In genomic region chr7:30745251-30745650, GRCh38 we compare ENCODE assay signal across 1 cellular context.
TF ChIP-seq lines count a peak whose summit lies in the region.

No MANE protein-coding gene starts in this region.

TF ChIP-seq in K562, 482 proteins besides CTCF, POLR2A, EP300 and RAD21:
- TF ChIP-seq XRCC4 (IDR thresholded peaks at IDR 0.05; ENCODE audit: extremely low read depth, insufficient read depth, insufficient read length) = no peak
- no peak for TF ChIP-seq KDM4B (IDR thresholded peaks at IDR 0.05; ENCODE audit: borderline replicate concordance in 2 of 2, low read depth in 1 of 2)
- no peak for TF ChIP-seq MITF (IDR thresholded peaks at IDR 0.05)
